Comparison of ENCODE assay signal across 9 cellular contexts in the genomic region with DNA sequence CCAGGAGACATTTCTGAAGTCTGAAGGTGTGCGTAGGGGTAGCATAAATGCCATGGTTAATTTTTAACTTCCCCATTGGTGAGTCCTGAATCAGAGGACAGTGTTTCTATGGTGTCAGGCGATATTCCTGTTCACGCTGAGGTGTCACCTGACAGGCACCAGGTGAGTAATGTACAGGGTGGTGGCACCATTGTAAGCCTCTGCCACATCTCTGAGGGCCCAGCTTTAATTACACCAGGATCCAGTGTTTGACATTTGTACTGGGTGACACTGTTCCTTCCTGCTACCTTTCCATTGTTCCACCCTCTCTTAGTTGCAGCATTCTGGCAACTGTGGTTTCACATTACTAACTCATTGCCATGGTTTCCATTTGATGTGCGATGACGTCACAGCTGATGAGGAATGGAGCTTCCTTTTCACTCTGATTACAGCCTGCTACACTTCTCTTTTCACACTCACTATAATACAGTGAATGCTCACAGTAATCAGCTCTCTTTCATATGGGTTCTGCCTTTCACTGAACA. TPM values are rescaled to one million over a fixed set of nuclear protein-coding genes. Genes with fewer than 3 reads are reported as not detected.
DNase-seq lines count a peak whose midpoint lies in the region; ATAC-seq, FAIRE-seq and TF ChIP-seq lines count a peak whose summit lies in the region.
"Had no signal": no experiment of that assay in that cellular context is flagged by ENCODE, and none has a peak within 500 bp of the region (broad histone marks: within the 10 kb centered on the region; RNA-seq: fewer than 3 reads in every experiment).

No MANE protein-coding gene starts in this region.

- in situ Hi-C loops in SK-MEL-5 (cut with HindIII; ENCODE audit: low pct_unique_long_range_greater_than_20kb, low sequenced_read_pairs), result no loop called here

- TF ChIP-seq POLR2A in GM12891 (IDR thresholded peaks at IDR 0.05; ENCODE audit: low read depth, low read length), result no peak

- no peaks in the 10 kb centered on the region for H3K27me3 ChIP-seq in psoas muscle (ENCODE audit: insufficient read depth in 3 of 3, low read length in 2 of 3)

- no peaks in the 10 kb centered on the region for H3K36me3 ChIP-seq in psoas muscle (ENCODE audit: insufficient read depth in 1 of 2, low read depth in 1 of 2)

- H3K4me3 ChIP-seq in AG10803 (ENCODE audit: low read length) (no peak overlapping the region), psoas muscle (no peak overlapping the region)

- DNase-seq in AG10803 (ENCODE audit: low read depth), result peak; percentile 6
- DNase-seq in HK-2 (ENCODE audit: unreplicated experiment), result peak; percentile 42
- peak; percentile 7 for DNase-seq in SK-MEL-5 (ENCODE audit: low read depth, low spot score)
- DNase-seq in iPS-NIHi11 (ENCODE audit: low spot score), result peak; percentile 41
- DNase-seq in psoas muscle, result no peak
- DNase-seq in GM12891 (ENCODE audit: insufficient read length, low spot score), result no peak

- no peak for ATAC-seq in psoas muscle
- ATAC-seq in GM19395 (IDR thresholded peaks at IDR 0.05; ENCODE audit: unreplicated experiment), result no peak
- no peak for ATAC-seq in GM21360 (IDR thresholded peaks at IDR 0.05; ENCODE audit: unreplicated experiment)

- intact Hi-C loops in psoas muscle (cut with DNase I), result no loop called here

- TF ChIP-seq CTCF in AG10803 (conservative IDR thresholded peaks at IDR 0.05; ENCODE audit: low read length) (no peak), psoas muscle (IDR thresholded peaks at IDR 0.05) (no peak)

- no peaks in the 10 kb centered on the region for H3K4me1 ChIP-seq in psoas muscle

- no peaks in the 10 kb centered on the region for H3K9me3 ChIP-seq in psoas muscle

- no peak overlapping the region for H3K27ac ChIP-seq in psoas muscle

- FAIRE-seq in GM12891 (lab: Jason Lieb, UNC), result no peak
- FAIRE-seq: TTC549 had no signal

- 66 to 71% (median 69%) methylated on average over 5 of the region's 5 CpGs for WGBS in psoas muscle, 3 donors

TF ChIP-seq in GM12891, 5 proteins besides CTCF, POLR2A, EP300 and RAD21:
- TF ChIP-seq SPI1 (IDR thresholded peaks at IDR 0.05; ENCODE audit: low read depth, low read length), result no peak

RNA-seq across cellular contexts. Expression of a gene that starts 40.6 kb away (rescaled TPM):
- 1.9 and 2.6 TPM in 2 replicates for total RNA-seq in SK-MEL-5 (2014; rRNA removed; shearing (Covaris generic))
- 3.7 and 5.4 TPM in 2 replicates for polyA plus RNA-seq in SK-MEL-5 (2015; cell fraction: cytosol; rRNA removed)
- 4.7 and 5.3 TPM in 2 replicates for polyA plus RNA-seq in SK-MEL-5 (2015; cell fraction: nucleus; rRNA removed)
- total RNA-seq in psoas muscle, result 1 to 10 TPM; 2.1 to 5.4 (median 3.8) TPM
- 1 to 10 TPM in 1 of 3 donors, under 1 TPM in 2; 0.81 to 2.6 (median 1.00) TPM for polyA plus RNA-seq in psoas muscle
- polyA plus RNA-seq in GM12891 (2012; ENCODE audit: low read depth, missing spikeins), result not detected

Comparison
In these comparisons a context has a peak if more than half of its experiments do, and no peak if none do; other contexts are left out.
1. DNase-seq: peak in AG10803 (single experiment), HK-2 (single experiment), SK-MEL-5 (single experiment) and iPS-NIHi11 (single experiment); none in psoas muscle (0 of 2) and GM12891 (single experiment).